ENCODE assay signal across 19 cellular contexts in genomic region chr2:240252872-240253511, GRCh38.
DNase-seq lines count a peak whose midpoint lies in the region; ATAC-seq and TF ChIP-seq lines count a peak whose summit lies in the region.
"Had no signal": no experiment of that assay in that cellular context is flagged by ENCODE, and none has a peak within 500 bp of the region (broad histone marks: within the 10 kb centered on the region; RNA-seq: fewer than 3 reads in every experiment).

No MANE protein-coding gene starts in this region.

- peak overlapping the region; percentile 0 for H2AK5ac ChIP-seq in trophoblast cell (ENCODE audit: low read length)

- peaks cover 54% of the 10 kb centered on the region for H3K79me1 ChIP-seq in trophoblast cell (ENCODE audit: low read length)

- peak overlapping the region; percentile 34 for H2BK5ac ChIP-seq in trophoblast cell (ENCODE audit: low read depth, low read length, poor library complexity)

- CTCF ChIA-PET in MCF 10A (lab: Yijun Ruan, JAX) = no interaction called here

- no peak overlapping the region for H2AFZ ChIP-seq in trophoblast cell (ENCODE audit: insufficient read depth, low read length, poor library complexity)

- no peak overlapping the region for H4K8ac ChIP-seq in trophoblast cell (ENCODE audit: low read depth, low read length)

- no peaks in the 10 kb centered on the region for H3K9me3 Mint-ChIP-seq in MCF 10A (ENCODE audit: unreplicated experiment)
- H3K9me3 Mint-ChIP-seq: activated CD4-positive, alpha-beta memory T cell treated with anti-CD3 and anti-CD28 coated beads for 36 hours; activated naive CD4-positive, alpha-beta T cell treated with anti-CD3 and anti-CD28 coated beads, Interleukin-2, amount 50 U/mL, for 72 hours; activated T-cell treated with anti-CD3 and anti-CD28 coated beads, Interleukin-2, amount 50 U/mL, for 72 hours; stimulated activated naive B cell treated with anti-CD40 and anti-IgM and Interleukin-4, amounts not matched to agents 10 μg/mL and 1 μg/mL and 100 μg/mL, for 72 hours had no signal

- no peak for DNase-seq in MCF 10A (ENCODE audit: unreplicated experiment)
- DNase-seq in breast epithelium (ENCODE audit: low spot score in 2 of 2) = no peak
- peak; percentile 89 for DNase-seq in esophagus muscularis mucosa (ENCODE audit: extremely low spot score)
- no peak for DNase-seq in trophoblast cell
- peak in 1 of 2 donors; percentile 47 for DNase-seq in upper lobe of left lung
- no peak for DNase-seq in glomerular visceral epithelial cell (ENCODE audit: extremely low spot score)
- no peak for DNase-seq in BE2C
- DNase-seq: ACHN; activated CD4-positive, alpha-beta memory T cell treated with anti-CD3 and anti-CD28 coated beads for 36 hours; activated T-cell treated with anti-CD3 and anti-CD28 coated beads, Interleukin-2, amount 50 U/mL, for 72 hours; C1 segment of cervical spinal cord; NCI-H1417; NCI-H2107; occipital lobe; stimulated activated naive B cell treated with anti-CD40 and anti-IgM and Interleukin-4, amounts not matched to agents 10 μg/mL and 1 μg/mL and 100 μg/mL, for 72 hours had no signal

- H4K91ac ChIP-seq in trophoblast cell (ENCODE audit: low read depth, low read length) = peak overlapping the region; percentile 52

- no peaks in the 10 kb centered on the region for H3K9me3 ChIP-seq in breast epithelium
- no peaks in the 10 kb centered on the region for H3K9me3 ChIP-seq in esophagus muscularis mucosa
- H3K9me3 ChIP-seq in trophoblast cell (ENCODE audit: insufficient read depth, low read depth, low read length) = peaks cover 6% of the 10 kb centered on the region
- H3K9me3 ChIP-seq in upper lobe of left lung = no peaks in the 10 kb centered on the region
- no peaks in the 10 kb centered on the region for H3K9me3 ChIP-seq in BE2C

- no peak overlapping the region for H3K4me3 ChIP-seq in breast epithelium
- H3K4me3 ChIP-seq in esophagus muscularis mucosa = no peak overlapping the region
- H3K4me3 ChIP-seq in trophoblast cell (ENCODE audit: low read depth, low read length) = no peak overlapping the region
- no peak overlapping the region for H3K4me3 ChIP-seq in upper lobe of left lung
- H3K4me3 ChIP-seq in BE2C (ENCODE audit: low read depth, low read length) = no peak overlapping the region
- H3K4me3 ChIP-seq: coronary artery had no signal

- peak overlapping the region; percentile 12 for H3K18ac ChIP-seq in trophoblast cell (ENCODE audit: low read length)

- intact Hi-C loops in MCF 10A (cut with micrococcal nuclease) (no loop called here), breast epithelium (cut with DNase I; ENCODE audit: low total_unique reads) (no loop called here), esophagus muscularis mucosa (cut with DNase I) (no loop called here)

- peak overlapping the region; percentile 21 for H3K14ac ChIP-seq in trophoblast cell (ENCODE audit: low read length)

- H3K4ac ChIP-seq in trophoblast cell (ENCODE audit: low read depth, low read length) = no peak overlapping the region

- no peak for TF ChIP-seq CTCF in MCF 10A (IDR thresholded peaks at IDR 0.05; ENCODE audit: unreplicated experiment)
- no peak for TF ChIP-seq CTCF in breast epithelium (IDR thresholded peaks at IDR 0.05)
- no peak for TF ChIP-seq CTCF in esophagus muscularis mucosa (IDR thresholded peaks at IDR 0.05)
- TF ChIP-seq CTCF in upper lobe of left lung (IDR thresholded peaks at IDR 0.05) = no peak
- TF ChIP-seq CTCF in BE2C (IDR thresholded peaks at IDR 0.05; ENCODE audit: low read depth, low read length) = no peak

- H3K27ac Mint-ChIP-seq in MCF 10A (ENCODE audit: low read depth, unreplicated experiment) = peak overlapping the region; percentile 74
- H3K27ac Mint-ChIP-seq: activated CD4-positive, alpha-beta memory T cell treated with anti-CD3 and anti-CD28 coated beads for 36 hours; activated naive CD4-positive, alpha-beta T cell treated with anti-CD3 and anti-CD28 coated beads, Interleukin-2, amount 50 U/mL, for 72 hours; activated T-cell treated with anti-CD3 and anti-CD28 coated beads, Interleukin-2, amount 50 U/mL, for 72 hours; stimulated activated naive B cell treated with anti-CD40 and anti-IgM and Interleukin-4, amounts not matched to agents 10 μg/mL and 1 μg/mL and 100 μg/mL, for 72 hours had no signal

- H3K4me2 ChIP-seq in trophoblast cell (ENCODE audit: low read length) = no peak overlapping the region

- TF ChIP-seq POLR2A in breast epithelium (IDR thresholded peaks at IDR 0.05) = no peak
- no peak for TF ChIP-seq POLR2A in esophagus muscularis mucosa (IDR thresholded peaks at IDR 0.05; ENCODE audit: low read depth)
- no peak for TF ChIP-seq POLR2A in upper lobe of left lung (IDR thresholded peaks at IDR 0.05)

- no peaks in the 10 kb centered on the region for H3K27me3 Mint-ChIP-seq in MCF 10A (ENCODE audit: insufficient read depth, unreplicated experiment)

- no peaks in the 10 kb centered on the region for H3K36me3 Mint-ChIP-seq in MCF 10A (ENCODE audit: insufficient read depth, unreplicated experiment)
- H3K36me3 Mint-ChIP-seq: activated CD4-positive, alpha-beta memory T cell treated with anti-CD3 and anti-CD28 coated beads for 36 hours; activated naive CD4-positive, alpha-beta T cell treated with anti-CD3 and anti-CD28 coated beads, Interleukin-2, amount 50 U/mL, for 72 hours; stimulated activated naive B cell treated with anti-CD40 and anti-IgM and Interleukin-4, amounts not matched to agents 10 μg/mL and 1 μg/mL and 100 μg/mL, for 72 hours had no signal

- peaks cover 4% of the 10 kb centered on the region for H3K79me2 ChIP-seq in trophoblast cell (ENCODE audit: control insufficient read depth, insufficient read depth, low read length, poor library complexity)

- H3K27me3 ChIP-seq in breast epithelium (no peaks in the 10 kb centered on the region), esophagus muscularis mucosa (peaks cover 0 to 27% (median 0%) of the 10 kb centered on the region in 4 donors), trophoblast cell (ENCODE audit: insufficient read depth, low read length) (no peaks in the 10 kb centered on the region), upper lobe of left lung (no peaks in the 10 kb centered on the region), BE2C (no peaks in the 10 kb centered on the region)

- no peak overlapping the region for H3K9ac ChIP-seq in trophoblast cell (ENCODE audit: low read length)

- peaks cover 16% of the 10 kb centered on the region for H3K4me1 Mint-ChIP-seq in MCF 10A (ENCODE audit: insufficient read depth, unreplicated experiment)
- H3K4me1 Mint-ChIP-seq: stimulated activated naive B cell treated with anti-CD40 and anti-IgM and Interleukin-4, amounts not matched to agents 10 μg/mL and 1 μg/mL and 100 μg/mL, for 72 hours had no signal

- WGBS in esophagus muscularis mucosa = 92% methylated on average over 9 of the region's 15 CpGs
- no CpG with 5 or more reads among the region's 15 CpGs for WGBS in trophoblast cell (ENCODE audit: extremely low coverage, insufficient coverage, insufficient read length)
- 89% methylated on average over 14 to 15 of the region's 15 CpGs for WGBS in upper lobe of left lung, 2 donors

- H3K27ac ChIP-seq in breast epithelium = peak overlapping the region in 1 of 2 donors; percentile 92
- H3K27ac ChIP-seq in esophagus muscularis mucosa (replicated peaks in 1 of 4) = peak overlapping the region in 3 of 4 donors; percentile 62 to 81 (median 76)
- H3K27ac ChIP-seq in trophoblast cell (ENCODE audit: low read depth, low read length) = no peak overlapping the region
- H3K27ac ChIP-seq in upper lobe of left lung = peak overlapping the region in 3 of 4 donors; percentile 62 to 83 (median 81)

- H2BK12ac ChIP-seq in trophoblast cell (ENCODE audit: low read length) = peak overlapping the region; percentile 17

- BruUV-seq in MCF 10A (replicated peaks; lab: Mats Ljungman, UMichigan) = no TSS peak

- ATAC-seq in upper lobe of left lung (ENCODE audit: low FRiP score in 2 of 2) = no peak
- no peak for ATAC-seq in HG03135 (IDR thresholded peaks at IDR 0.05; ENCODE audit: unreplicated experiment)
- ATAC-seq: activated naive CD4-positive, alpha-beta T cell treated with anti-CD3 and anti-CD28 coated beads, Interleukin-2, amount 50 U/mL, for 72 hours; activated T-cell treated with anti-CD3 and anti-CD28 coated beads, Interleukin-2, amount 50 U/mL, for 72 hours; Panc1; stimulated activated naive B cell treated with anti-CD40 and anti-IgM and Interleukin-4, amounts not matched to agents 10 μg/mL and 1 μg/mL and 100 μg/mL, for 72 hours had no signal

- POLR2A ChIA-PET in MCF 10A (lab: Yijun Ruan, JAX) = no interaction called here

- peaks cover 5 to 10% of the 10 kb centered on the region in 2 donors for H3K4me1 ChIP-seq in breast epithelium
- peaks cover 26 to 34% (median 29%) of the 10 kb centered on the region in 4 donors for H3K4me1 ChIP-seq in esophagus muscularis mucosa
- H3K4me1 ChIP-seq in trophoblast cell (ENCODE audit: control insufficient read depth in 1 of 2, insufficient read depth in 2 of 2, low read length in 2 of 2) = peaks cover 47 to 51% of the 10 kb centered on the region in 2 experiments
- H3K4me1 ChIP-seq in upper lobe of left lung = peaks cover 11 to 25% (median 22%) of the 10 kb centered on the region in 4 donors
- peaks cover 28% of the 10 kb centered on the region for H3K4me1 ChIP-seq in BE2C

- no peak overlapping the region for H4K12ac ChIP-seq in trophoblast cell (ENCODE audit: low read depth, low read length)

- H3K36me3 ChIP-seq in breast epithelium = no peaks in the 10 kb centered on the region
- H3K36me3 ChIP-seq in esophagus muscularis mucosa = no peaks in the 10 kb centered on the region
- no peaks in the 10 kb centered on the region for H3K36me3 ChIP-seq in trophoblast cell (ENCODE audit: control insufficient read depth in 1 of 2, insufficient read depth in 2 of 2, low read length in 2 of 2)
- no peaks in the 10 kb centered on the region for H3K36me3 ChIP-seq in upper lobe of left lung
- no peaks in the 10 kb centered on the region for H3K36me3 ChIP-seq in BE2C

- no peak overlapping the region for H3K4me3 Mint-ChIP-seq in MCF 10A (ENCODE audit: unreplicated experiment)
- H3K4me3 Mint-ChIP-seq: activated CD4-positive, alpha-beta memory T cell treated with anti-CD3 and anti-CD28 coated beads for 36 hours; activated T-cell treated with anti-CD3 and anti-CD28 coated beads, Interleukin-2, amount 50 U/mL, for 72 hours; stimulated activated naive B cell treated with anti-CD40 and anti-IgM and Interleukin-4, amounts not matched to agents 10 μg/mL and 1 μg/mL and 100 μg/mL, for 72 hours had no signal

- TF ChIP-seq EP300 in esophagus muscularis mucosa (IDR thresholded peaks at IDR 0.05) (no peak), upper lobe of left lung (IDR thresholded peaks at IDR 0.05) (no peak)

- H2BK120ac ChIP-seq in trophoblast cell (ENCODE audit: insufficient read depth, low read length, poor library complexity) = peak overlapping the region; percentile 1

- H3K23ac ChIP-seq in trophoblast cell (ENCODE audit: low read length) = no peak overlapping the region
